ENCODE assay signal across 16 cellular contexts in genomic region chr19:39261704-39262103, GRCh38. TPM values are rescaled to one million over a fixed set of nuclear protein-coding genes. Genes with fewer than 3 reads are reported as not detected.
DNase-seq lines count a peak whose midpoint lies in the region; ATAC-seq, FAIRE-seq and TF ChIP-seq lines count a peak whose summit lies in the region.
"Had no signal": no experiment of that assay in that cellular context is flagged by ENCODE, and none has a peak within 500 bp of the region (broad histone marks: within the 10 kb centered on the region; RNA-seq: fewer than 3 reads in every experiment).

No MANE protein-coding gene starts in this region.

- no peak overlapping the region for H3K4me2 ChIP-seq in H1 (ENCODE audit: insufficient read depth in 1 of 2, low read depth in 2 of 2, low read length in 2 of 2)
- H3K4me2 ChIP-seq: GM23338 had no signal

- FAIRE-seq in H1 (lab: Jason Lieb, UNC): no peak
- FAIRE-seq: GM12891 had no signal

- no peaks in the 10 kb centered on the region for H3K79me2 ChIP-seq in H1 (ENCODE audit: control insufficient read depth in 1 of 2, insufficient read depth in 2 of 2, low read length in 2 of 2)

- TF ChIP-seq EP300 in H1 (IDR thresholded peaks at IDR 0.05; ENCODE audit: borderline replicate concordance in 1 of 2, low read depth in 2 of 2, low read length in 2 of 2): no peak

- no peak for ATAC-seq in HG03460 (IDR thresholded peaks at IDR 0.05; ENCODE audit: unreplicated experiment)
- ATAC-seq: GM23338 had no signal

- no peak overlapping the region for H2AK5ac ChIP-seq in H1 (ENCODE audit: low read depth, low read length)

- no peak overlapping the region for H2BK5ac ChIP-seq in H1 (ENCODE audit: low read depth, low read length)

- H2AFZ ChIP-seq in H1 (ENCODE audit: low read length): no peak overlapping the region
- H2AFZ ChIP-seq: GM23338 had no signal

- no peak overlapping the region for H3K14ac ChIP-seq in H1 (ENCODE audit: insufficient read length)

- H3K56ac ChIP-seq in H1 (replicated peaks; ENCODE audit: insufficient read length, low read depth, low read length): no peak overlapping the region

- H3K36me3 ChIP-seq in HEK293 (ENCODE audit: control insufficient read depth in 2 of 2, insufficient read depth in 1 of 2, low read length in 2 of 2): no peaks in the 10 kb centered on the region
- no peaks in the 10 kb centered on the region for H3K36me3 ChIP-seq in H1 (ENCODE audit: control insufficient read depth in 2 of 4, insufficient read depth in 4 of 4, low read length in 3 of 4)
- H3K36me3 ChIP-seq: BLaER1 treated with 17β-estradiol and CSF1 and Interleukin-3, amounts not matched to agents 10 nM and 100 nM had no signal

- H3K9me3 ChIP-seq in HEK293 (ENCODE audit: control insufficient read depth, insufficient read depth, low read depth, low read length): no peaks in the 10 kb centered on the region
- H3K9me3 ChIP-seq in H1 (ENCODE audit: insufficient read depth in 2 of 2, low read depth in 1 of 2, low read length in 1 of 2): peaks cover under 1 to 12% of the 10 kb centered on the region in 2 experiments; a peak in 2 of 4 replicates

- peaks cover 36 to 59% (median 40%) of the 10 kb centered on the region in 4 experiments for H3K27me3 ChIP-seq in H1 (replicated peaks in 1 of 4; ENCODE audit: control insufficient read depth in 3 of 4, extremely low read depth in 1 of 4, insufficient read depth in 3 of 4, low read length in 3 of 4)

- no peaks in the 10 kb centered on the region for H3K79me1 ChIP-seq in H1 (ENCODE audit: low read depth, low read length)

- H3K23ac ChIP-seq in H1 (ENCODE audit: insufficient read length): no peak overlapping the region

- CTCF ChIA-PET in HEK293 (lab: Yijun Ruan, JAX): interaction anchor here (0.6 to 1.3 kb wide), 8 partner anchors 9 to 331 kb away, joined by 3 read pairs; partner anchors contain the start of genes MRPS12 and SARS2
- CTCF ChIA-PET in H1 (lab: Charles Lee; ENCODE audit: partially characterized antibody): interaction anchor here (1.1 to 1.5 kb wide), 4 partner anchors 12 to 66 kb away, joined by 3 to 5 read pairs (median 4); no protein-coding TSS in a partner anchor

- no peak overlapping the region for H3K9ac ChIP-seq in H1 (replicated peaks in 1 of 4; ENCODE audit: extremely low read depth in 1 of 4, low read depth in 3 of 4, low read length in 3 of 4)
- H3K9ac ChIP-seq: BLaER1 treated with 17β-estradiol and CSF1 and Interleukin-3, amounts not matched to agents 10 nM and 100 nM had no signal

- H4K8ac ChIP-seq in H1 (ENCODE audit: extremely low read depth, insufficient read depth, low read length): no peak overlapping the region

- H2BK15ac ChIP-seq in H1 (ENCODE audit: low read length): no peak overlapping the region

- no peaks in the 10 kb centered on the region for H3K4me1 ChIP-seq in HEK293 (ENCODE audit: control insufficient read depth, insufficient read depth, low read length)
- H3K4me1 ChIP-seq in H1 (replicated peaks in 1 of 4; ENCODE audit: control insufficient read depth in 3 of 4, insufficient read depth in 4 of 4, low read length in 3 of 4): peaks cover 0 to 13% (median 7%) of the 10 kb centered on the region in 4 experiments; a peak in 4 of 7 replicates

- WGBS in H1 (ENCODE audit: extremely low coverage in 1 of 2, insufficient coverage in 1 of 2, insufficient read length in 1 of 2, insufficient replicate concordance in 2 of 2, low coverage in 1 of 2, low lambda C conversion rate in 2 of 2, missing lambda C conversion rate in 1 of 2), 2 experiments: 85% methylated on average over 3 of the region's 3 CpGs; no CpG with 5 or more reads in 1 of the 2 experiments

- no peak for TF ChIP-seq POLR2A in H1 (IDR thresholded peaks at IDR 0.05; ENCODE audit: control extremely low read depth in 1 of 2, low read depth in 2 of 2, low read length in 2 of 2)

- POLR2A ChIA-PET in HEK293 (lab: Yijun Ruan, JAX) (interaction anchor here (1.4 kb wide), 1 partner anchor 174 kb away, joined by 3 read pairs; the partner anchor contains the start of gene RPS16), H1 (lab: Charles Lee; ENCODE audit: partially characterized antibody) (interaction anchor here (0.7 kb wide), 1 partner anchor 31 kb away, joined by 3 read pairs; no protein-coding TSS in a partner anchor)

- no peak overlapping the region for H3K4ac ChIP-seq in H1 (replicated peaks; ENCODE audit: insufficient read length, low read depth, low read length)

- H2BK120ac ChIP-seq in H1 (replicated peaks; ENCODE audit: low read depth, low read length): no peak overlapping the region

- H3K23me2 ChIP-seq in H1 (ENCODE audit: low read depth, low read length): peaks cover 11% of the 10 kb centered on the region; the same call in 1 of the 2 replicates

- H4K20me1 ChIP-seq in H1 (replicated peaks in 1 of 2; ENCODE audit: control insufficient read depth in 1 of 2, insufficient read depth in 2 of 2, low read length in 2 of 2): peaks cover 0 to 4% of the 10 kb centered on the region in 2 experiments
- H4K20me1 ChIP-seq: BLaER1 treated with 17β-estradiol and CSF1 and Interleukin-3, amounts not matched to agents 10 nM and 100 nM had no signal

- DNase-seq in DMS 273 (lab: John Stamatoyannopoulos, UW; ENCODE audit: unreplicated experiment) (peak; percentile 17), DMS 273 treated with DMSO at 0.1 percent for 48 hours (lab: John Stamatoyannopoulos, UW) (no peak), H1 (ENCODE audit: low read depth in 1 of 2, low spot score in 2 of 2) (no peak), NOMO-1 treated with DMSO at 0.1 percent for 48 hours (lab: John Stamatoyannopoulos, UW; ENCODE audit: unreplicated experiment) (no peak)
- DNase-seq: ACHN; CD4-positive, CD25-positive, alpha-beta regulatory T cell; DMS79; H9 had no signal

- H3K4me3 ChIP-seq in HEK293 (ENCODE audit: low read depth, low read length): no peak overlapping the region
- no peak overlapping the region for H3K4me3 ChIP-seq in H1 (ENCODE audit: extremely low read depth in 1 of 4, insufficient read depth in 2 of 4, low read depth in 3 of 4, low read length in 4 of 4)
- H3K4me3 ChIP-seq: BLaER1 treated with 17β-estradiol and CSF1 and Interleukin-3, amounts not matched to agents 10 nM and 100 nM; GM23338 had no signal

- no peak overlapping the region for H2BK12ac ChIP-seq in H1 (ENCODE audit: low read depth, low read length)

- H3K27ac ChIP-seq in HEK293 (ENCODE audit: extremely low read depth, low read depth, low read length): no peak overlapping the region
- H3K27ac ChIP-seq in H1 (ENCODE audit: low read depth, low read length): no peak overlapping the region
- H3K27ac ChIP-seq: 22Rv1; BLaER1 treated with 17β-estradiol and CSF1 and Interleukin-3, amounts not matched to agents 10 nM and 100 nM had no signal

- no peak for TF ChIP-seq RAD21 in H1 (IDR thresholded peaks at IDR 0.05 in 1 of 2, conservative IDR thresholded peaks at IDR 0.05 in 1 of 2; ENCODE audit: low read depth in 2 of 2, low read length in 2 of 2)

- H4K5ac ChIP-seq in H1 (ENCODE audit: insufficient read length, low read depth, low read length): no peak overlapping the region

- H3K18ac ChIP-seq in H1 (ENCODE audit: extremely low read depth, low read length): no peak overlapping the region

- H2BK20ac ChIP-seq in H1 (ENCODE audit: low read length): no peak overlapping the region

- no peak for TF ChIP-seq CTCF in HEK293 (tag by site-specific recombination; IDR thresholded peaks at IDR 0.05)
- no peak for TF ChIP-seq CTCF in H1 (IDR thresholded peaks at IDR 0.05; ENCODE audit: control extremely low read depth in 1 of 3, insufficient read depth in 1 of 3, low read depth in 1 of 3, low read length in 3 of 3)

- no peak overlapping the region for H4K91ac ChIP-seq in H1 (replicated peaks; ENCODE audit: insufficient read length, low read length)

RNA-seq across cellular contexts. Expression of gene IFNL2, which starts 6.5 kb away (rescaled TPM):
- not detected in 2 replicates for total RNA-seq in H1 (2021; fragmentation: NEBNext Ultra II Directional; extraction: Animal tissue kit (Norgen Biotek cat#: 25700))
- polyA plus RNA-seq in H1 (2011; rRNA removed): not detected in 2 replicates
- polyA plus RNA-seq in H1 (2011; cell fraction: cytosol; rRNA removed): not detected
- polyA plus RNA-seq in H1 (2011; cell fraction: nucleus; rRNA removed): not detected
- polyA plus RNA-seq in H1 (2012, experiment 1 of 2): not detected in 4 replicates
- polyA plus RNA-seq in H1 (2012, experiment 2 of 2): not detected
- polyA plus RNA-seq in H1 (2013, experiment 1 of 2): not detected
- polyA plus RNA-seq in H1 (2013, experiment 2 of 2): not detected
- polyA minus RNA-seq in H1 (2011; rRNA and poly(A)+ RNA removed): not detected in 2 replicates
- polyA minus RNA-seq in H1 (2011; cell fraction: cytosol; rRNA and poly(A)+ RNA removed): not detected
- polyA minus RNA-seq in H1 (2011; cell fraction: nucleus; rRNA and poly(A)+ RNA removed): not detected
- total RNA-seq: CD4-positive, CD25-positive, alpha-beta regulatory T cell; G401; GM23338; H9; HT-29 had no signal
- polyA plus RNA-seq: CD4-positive, CD25-positive, alpha-beta regulatory T cell; GM23338 had no signal

RNA-seq across cellular contexts. Expression of gene IFNL4, which starts 13.0 kb away (rescaled TPM):
- not detected in 2 replicates for total RNA-seq in H1 (2021; fragmentation: NEBNext Ultra II Directional; extraction: Animal tissue kit (Norgen Biotek cat#: 25700))
- polyA plus RNA-seq in H1 (2011; rRNA removed): not detected in 2 replicates
- polyA plus RNA-seq in H1 (2011; cell fraction: cytosol; rRNA removed): 0.06 TPM
- 0.10 TPM for polyA plus RNA-seq in H1 (2011; cell fraction: nucleus; rRNA removed)
- polyA plus RNA-seq in H1 (2012, experiment 1 of 2): not detected in 4 replicates
- polyA plus RNA-seq in H1 (2012, experiment 2 of 2): not detected
- 0.04 TPM for polyA plus RNA-seq in H1 (2013, experiment 1 of 2)
- polyA plus RNA-seq in H1 (2013, experiment 2 of 2): not detected
- polyA minus RNA-seq in H1 (2011; rRNA and poly(A)+ RNA removed): not detected in 2 replicates
- not detected for polyA minus RNA-seq in H1 (2011; cell fraction: cytosol; rRNA and poly(A)+ RNA removed)
- polyA minus RNA-seq in H1 (2011; cell fraction: nucleus; rRNA and poly(A)+ RNA removed): not detected
- total RNA-seq: CD4-positive, CD25-positive, alpha-beta regulatory T cell; G401; GM23338; H9; HT-29 had no signal
- polyA plus RNA-seq: CD4-positive, CD25-positive, alpha-beta regulatory T cell; GM23338 had no signal

RNA-seq across cellular contexts. Expression of gene IFNL3, which starts 16.9 kb away (rescaled TPM):
- total RNA-seq in H1 (2021; fragmentation: NEBNext Ultra II Directional; extraction: Animal tissue kit (Norgen Biotek cat#: 25700)): not detected in 2 replicates
- 0.11 TPM in 1 of 2 replicates, not detected in the other for polyA plus RNA-seq in H1 (2011; rRNA removed)
- not detected for polyA plus RNA-seq in H1 (2011; cell fraction: cytosol; rRNA removed)
- not detected for polyA plus RNA-seq in H1 (2011; cell fraction: nucleus; rRNA removed)
- not detected in 4 replicates for polyA plus RNA-seq in H1 (2012, experiment 1 of 2)
- polyA plus RNA-seq in H1 (2012, experiment 2 of 2): not detected
- not detected for polyA plus RNA-seq in H1 (2013, experiment 1 of 2)
- not detected for polyA plus RNA-seq in H1 (2013, experiment 2 of 2)
- not detected in 2 replicates for polyA minus RNA-seq in H1 (2011; rRNA and poly(A)+ RNA removed)
- polyA minus RNA-seq in H1 (2011; cell fraction: cytosol; rRNA and poly(A)+ RNA removed): not detected
- polyA minus RNA-seq in H1 (2011; cell fraction: nucleus; rRNA and poly(A)+ RNA removed): not detected
- total RNA-seq: CD4-positive, CD25-positive, alpha-beta regulatory T cell; G401; GM23338; H9; HT-29 had no signal
- polyA plus RNA-seq: CD4-positive, CD25-positive, alpha-beta regulatory T cell; GM23338 had no signal

RNA-seq across cellular contexts. Expression of gene IFNL1, which starts 34.5 kb away (rescaled TPM):
- total RNA-seq in H1 (2021; fragmentation: NEBNext Ultra II Directional; extraction: Animal tissue kit (Norgen Biotek cat#: 25700)): not detected in 2 replicates
- polyA plus RNA-seq in H1 (2011; rRNA removed): not detected in 2 replicates
- not detected for polyA plus RNA-seq in H1 (2011; cell fraction: cytosol; rRNA removed)
- polyA plus RNA-seq in H1 (2011; cell fraction: nucleus; rRNA removed): not detected
- polyA plus RNA-seq in H1 (2012, experiment 1 of 2): not detected in 4 replicates
- not detected for polyA plus RNA-seq in H1 (2012, experiment 2 of 2)
- not detected for polyA plus RNA-seq in H1 (2013, experiment 1 of 2)
- not detected for polyA plus RNA-seq in H1 (2013, experiment 2 of 2)
- not detected in 2 replicates for polyA minus RNA-seq in H1 (2011; rRNA and poly(A)+ RNA removed)
- polyA minus RNA-seq in H1 (2011; cell fraction: cytosol; rRNA and poly(A)+ RNA removed): not detected
- polyA minus RNA-seq in H1 (2011; cell fraction: nucleus; rRNA and poly(A)+ RNA removed): not detected
- total RNA-seq: CD4-positive, CD25-positive, alpha-beta regulatory T cell; G401; GM23338; H9; HT-29 had no signal
- polyA plus RNA-seq: CD4-positive, CD25-positive, alpha-beta regulatory T cell; GM23338 had no signal

RNA-seq across cellular contexts. Expression of gene SYCN, which starts 57.6 kb away (rescaled TPM):
- total RNA-seq in H1 (2021; fragmentation: NEBNext Ultra II Directional; extraction: Animal tissue kit (Norgen Biotek cat#: 25700)): not detected in 2 replicates
- not detected in 2 replicates for polyA plus RNA-seq in H1 (2011; rRNA removed)
- not detected for polyA plus RNA-seq in H1 (2011; cell fraction: cytosol; rRNA removed)
- polyA plus RNA-seq in H1 (2011; cell fraction: nucleus; rRNA removed): not detected
- polyA plus RNA-seq in H1 (2012, experiment 1 of 2): not detected in 4 replicates
- polyA plus RNA-seq in H1 (2012, experiment 2 of 2): not detected
- not detected for polyA plus RNA-seq in H1 (2013, experiment 1 of 2)
- not detected for polyA plus RNA-seq in H1 (2013, experiment 2 of 2)
- polyA minus RNA-seq in H1 (2011; rRNA and poly(A)+ RNA removed): not detected in 2 replicates
- polyA minus RNA-seq in H1 (2011; cell fraction: cytosol; rRNA and poly(A)+ RNA removed): not detected
- not detected for polyA minus RNA-seq in H1 (2011; cell fraction: nucleus; rRNA and poly(A)+ RNA removed)
- total RNA-seq: CD4-positive, CD25-positive, alpha-beta regulatory T cell; G401; GM23338; H9; HT-29 had no signal
- polyA plus RNA-seq: CD4-positive, CD25-positive, alpha-beta regulatory T cell; GM23338 had no signal
